Comparison of ENCODE assay signal across 1 cellular context in the genomic region with DNA sequence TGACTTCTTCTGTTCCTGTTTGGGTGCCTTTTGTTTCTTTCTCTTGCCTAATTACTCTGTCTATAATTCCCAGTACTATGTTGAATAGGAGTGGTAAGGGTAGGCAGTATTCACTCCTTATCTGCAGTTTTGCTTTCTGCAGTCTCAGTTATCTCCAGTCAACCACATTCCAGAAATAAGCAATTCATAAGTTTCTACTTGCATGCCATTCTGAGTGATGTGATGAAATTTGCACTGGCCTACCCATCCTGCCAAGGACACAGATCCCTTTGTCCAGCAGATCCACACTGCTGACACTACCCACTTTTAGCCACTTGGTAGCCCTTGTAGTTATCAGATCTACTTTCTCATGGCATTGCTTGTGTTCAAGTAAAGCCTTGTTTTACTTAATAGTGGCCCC.
TF ChIP-seq lines count a peak whose summit lies in the region.

No MANE protein-coding gene starts in this region.

TF ChIP-seq in SK-N-SH, 30 proteins besides CTCF, POLR2A, EP300 and RAD21 (continued from another document):
- TF ChIP-seq, protein P1, sequence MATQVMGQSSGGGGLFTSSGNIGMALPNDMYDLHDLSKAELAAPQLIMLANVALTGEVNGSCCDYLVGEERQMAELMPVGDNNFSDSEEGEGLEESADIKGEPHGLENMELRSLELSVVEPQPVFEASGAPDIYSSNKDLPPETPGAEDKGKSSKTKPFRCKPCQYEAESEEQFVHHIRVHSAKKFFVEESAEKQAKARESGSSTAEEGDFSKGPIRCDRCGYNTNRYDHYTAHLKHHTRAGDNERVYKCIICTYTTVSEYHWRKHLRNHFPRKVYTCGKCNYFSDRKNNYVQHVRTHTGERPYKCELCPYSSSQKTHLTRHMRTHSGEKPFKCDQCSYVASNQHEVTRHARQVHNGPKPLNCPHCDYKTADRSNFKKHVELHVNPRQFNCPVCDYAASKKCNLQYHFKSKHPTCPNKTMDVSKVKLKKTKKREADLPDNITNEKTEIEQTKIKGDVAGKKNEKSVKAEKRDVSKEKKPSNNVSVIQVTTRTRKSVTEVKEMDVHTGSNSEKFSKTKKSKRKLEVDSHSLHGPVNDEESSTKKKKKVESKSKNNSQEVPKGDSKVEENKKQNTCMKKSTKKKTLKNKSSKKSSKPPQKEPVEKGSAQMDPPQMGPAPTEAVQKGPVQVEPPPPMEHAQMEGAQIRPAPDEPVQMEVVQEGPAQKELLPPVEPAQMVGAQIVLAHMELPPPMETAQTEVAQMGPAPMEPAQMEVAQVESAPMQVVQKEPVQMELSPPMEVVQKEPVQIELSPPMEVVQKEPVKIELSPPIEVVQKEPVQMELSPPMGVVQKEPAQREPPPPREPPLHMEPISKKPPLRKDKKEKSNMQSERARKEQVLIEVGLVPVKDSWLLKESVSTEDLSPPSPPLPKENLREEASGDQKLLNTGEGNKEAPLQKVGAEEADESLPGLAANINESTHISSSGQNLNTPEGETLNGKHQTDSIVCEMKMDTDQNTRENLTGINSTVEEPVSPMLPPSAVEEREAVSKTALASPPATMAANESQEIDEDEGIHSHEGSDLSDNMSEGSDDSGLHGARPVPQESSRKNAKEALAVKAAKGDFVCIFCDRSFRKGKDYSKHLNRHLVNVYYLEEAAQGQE (IDR thresholded peaks at IDR 0.05; ENCODE audit: low read depth, low read length), result no peak
- TF ChIP-seq SMC3 (IDR thresholded peaks at IDR 0.05; ENCODE audit: low read depth, low read length), result no peak
